ENCODE assay signal across 25 cellular contexts in genomic region chr17:8141741-8142140, GRCh38. TPM values are rescaled to one million over a fixed set of nuclear protein-coding genes. Genes with fewer than 3 reads are reported as not detected.
DNase-seq lines count a peak whose midpoint lies in the region; ATAC-seq and TF ChIP-seq lines count a peak whose summit lies in the region.
"Had no signal": no experiment of that assay in that cellular context is flagged by ENCODE, and none has a peak within 500 bp of the region (broad histone marks: within the 10 kb centered on the region; RNA-seq: fewer than 3 reads in every experiment).

No MANE protein-coding gene starts in this region.

- in situ Hi-C loops in mammary epithelial cell (cut with MboI; ENCODE audit: low sequenced_read_pairs in 2 of 2) = no loop called here

- TF ChIP-seq CTCF in MCF 10A (IDR thresholded peaks at IDR 0.05; ENCODE audit: unreplicated experiment) (no peak), mammary epithelial cell (conservative IDR thresholded peaks at IDR 0.05 in 1 of 2, IDR thresholded peaks at IDR 0.05 in 1 of 2; ENCODE audit: extremely low read depth in 1 of 2, insufficient read depth in 1 of 2, low read depth in 1 of 2, low read length in 2 of 2) (no peak), tibial artery (IDR thresholded peaks at IDR 0.05) (no peak)

- H3K4me1 ChIP-seq in mammary epithelial cell (ENCODE audit: insufficient read depth, low read length) (peaks cover 10% of the 10 kb centered on the region), adipocyte (ENCODE audit: control insufficient read depth, insufficient read depth, low read length) (peaks cover 14% of the 10 kb centered on the region), tibial artery (peaks cover 0 to 61% (median 31%) of the 10 kb centered on the region in 4 donors)
- H3K4me1 ChIP-seq in naive thymus-derived CD4-positive, alpha-beta T cell (ENCODE audit: control insufficient read depth in 2 of 2, insufficient read depth in 2 of 2, low read length in 2 of 2) = peaks cover 8 to 17% of the 10 kb centered on the region in 2 donors

- no peaks in the 10 kb centered on the region for H3K36me3 Mint-ChIP-seq in MCF 10A (ENCODE audit: insufficient read depth, unreplicated experiment)
- peaks cover 9 to 36% (median 12%) of the 10 kb centered on the region in 5 donors for H3K36me3 Mint-ChIP-seq in naive thymus-derived CD4-positive, alpha-beta T cell

- no peaks in the 10 kb centered on the region for H3K79me2 ChIP-seq in mammary epithelial cell (ENCODE audit: insufficient read depth, low read length)

- H3K4me2 ChIP-seq in mammary epithelial cell (ENCODE audit: insufficient read depth, low read depth, low read length) = no peak overlapping the region
- H3K4me2 ChIP-seq: BLaER1, KMS-11 had no signal

- POLR2A ChIA-PET in MCF 10A (lab: Yijun Ruan, JAX) = interaction anchor here (0.5 to 19.5 kb wide), 3 partner anchors 12 to 63 kb away, joined by 3 to 429 read pairs (median 3); partner anchors contain the start of gene PER1
- POLR2A ChIA-PET in naive thymus-derived CD4-positive, alpha-beta T cell (lab: Charles Lee) = interaction anchor here (1.0 to 6.2 kb wide), 8 partner anchors 11 to 105 kb away, joined by 3 to 136 read pairs (median 20); partner anchors contain the start of genes CTC1, HES7 and PER1

- no peak overlapping the region for H2AFZ ChIP-seq in mammary epithelial cell (ENCODE audit: low read depth, low read length)

- no peaks in the 10 kb centered on the region for H4K20me1 ChIP-seq in mammary epithelial cell (ENCODE audit: insufficient read depth, low read length)

- peaks cover 12% of the 10 kb centered on the region for H3K4me1 Mint-ChIP-seq in MCF 10A (ENCODE audit: insufficient read depth, unreplicated experiment)
- peaks cover 0 to 13% (median 4%) of the 10 kb centered on the region in 7 donors for H3K4me1 Mint-ChIP-seq in naive thymus-derived CD4-positive, alpha-beta T cell
- H3K4me1 Mint-ChIP-seq: nephron had no signal

- no peak for ATAC-seq in naive thymus-derived CD4-positive, alpha-beta T cell
- ATAC-seq: activated CD4-positive, CD25-positive, alpha-beta regulatory T cell treated with anti-CD3 and anti-CD28 coated beads, Interleukin-2, amount 50 U/mL, for 24 hours; activated CD8-positive, alpha-beta T cell treated with anti-CD3 and anti-CD28 coated beads, Interleukin-2, amount 10 ng/mL, durations not matched to agents 7 days and 5 days; left lobe of liver had no signal

- no peak overlapping the region for H3K4me3 Mint-ChIP-seq in MCF 10A (ENCODE audit: unreplicated experiment)
- H3K4me3 Mint-ChIP-seq in naive thymus-derived CD4-positive, alpha-beta T cell = peak overlapping the region in 2 of 10 donors; percentile 13 to 15
- H3K4me3 Mint-ChIP-seq: activated CD8-positive, alpha-beta T cell treated with anti-CD3 and anti-CD28 coated beads, Interleukin-2, amount 10 ng/mL, durations not matched to agents 7 days and 5 days; activated naive CD4-positive, alpha-beta T cell treated with anti-CD3 and anti-CD28 coated beads for 36 hours; immature natural killer cell had no signal

- no peak overlapping the region for H3K9ac ChIP-seq in mammary epithelial cell (ENCODE audit: insufficient read depth, low read length)
- H3K9ac ChIP-seq in adipocyte (ENCODE audit: low read length) = peak overlapping the region; percentile 49
- H3K9ac ChIP-seq: BLaER1, KMS-11 had no signal

- H3K36me3 ChIP-seq in mammary epithelial cell (ENCODE audit: insufficient read depth, low read length) (peaks cover 18% of the 10 kb centered on the region), adipocyte (ENCODE audit: control insufficient read depth, insufficient read depth, low read length, severe bottlenecking) (peaks cover 82% of the 10 kb centered on the region), tibial artery (peaks cover 74 to 76% (median 75%) of the 10 kb centered on the region in 3 donors)
- H3K36me3 ChIP-seq in naive thymus-derived CD4-positive, alpha-beta T cell (ENCODE audit: control insufficient read depth in 2 of 3, insufficient read depth in 3 of 3, low read length in 3 of 3) = peaks cover 7 to 66% (median 15%) of the 10 kb centered on the region in 3 experiments

- DNase-seq in MCF 10A (ENCODE audit: unreplicated experiment) (no peak), mammary epithelial cell (no peak), adipocyte (ENCODE audit: low read depth) (no peak), tibial artery (no peak), DMS 273 (lab: John Stamatoyannopoulos, UW; ENCODE audit: unreplicated experiment) (no peak), dermis blood vessel endothelial cell (no peak)
- DNase-seq in naive thymus-derived CD4-positive, alpha-beta T cell = peak in 4 of 9 donors; percentile 8 to 15 (median 12)
- DNase-seq: ACHN; activated CD8-positive, alpha-beta T cell treated with anti-CD3 and anti-CD28 coated beads, Interleukin-2, amount 10 ng/mL, durations not matched to agents 7 days and 5 days; activated naive CD4-positive, alpha-beta T cell treated with anti-CD3 and anti-CD28 coated beads for 36 hours; Caco-2; cerebellar nuclear complex; DND-41; midbrain; SIG-M5 had no signal

- no peaks in the 10 kb centered on the region for H3K27me3 Mint-ChIP-seq in MCF 10A (ENCODE audit: insufficient read depth, unreplicated experiment)
- H3K27me3 Mint-ChIP-seq in naive thymus-derived CD4-positive, alpha-beta T cell = peaks cover 0 to 4% (median 0%) of the 10 kb centered on the region in 5 donors

- intact Hi-C loops in MCF 10A (cut with micrococcal nuclease) (no loop called here), mammary epithelial cell (cut with micrococcal nuclease) (no loop called here), tibial artery (cut with DNase I; ENCODE audit: low total_unique reads) (no loop called here)
- intact Hi-C loops in naive thymus-derived CD4-positive, alpha-beta T cell (cut with micrococcal nuclease) = no loop called here

- no peak overlapping the region for H3K4me3 ChIP-seq in mammary epithelial cell (replicated peaks in 1 of 3; ENCODE audit: insufficient read depth in 1 of 3, low read depth in 2 of 3, low read length in 3 of 3)
- no peak overlapping the region for H3K4me3 ChIP-seq in adipocyte (ENCODE audit: low read length)
- H3K4me3 ChIP-seq in naive thymus-derived CD4-positive, alpha-beta T cell (ENCODE audit: low read length) = no peak overlapping the region
- H3K4me3 ChIP-seq in tibial artery = no peak overlapping the region
- H3K4me3 ChIP-seq: BLaER1, upper lobe of left lung had no signal

- no peaks in the 10 kb centered on the region for H3K9me3 ChIP-seq in mammary epithelial cell (replicated peaks; ENCODE audit: insufficient read depth, low read length)
- no peaks in the 10 kb centered on the region for H3K9me3 ChIP-seq in adipocyte (ENCODE audit: control insufficient read depth, low read length)
- no peaks in the 10 kb centered on the region for H3K9me3 ChIP-seq in naive thymus-derived CD4-positive, alpha-beta T cell (ENCODE audit: control insufficient read depth in 2 of 3, low read length in 3 of 3)
- H3K9me3 ChIP-seq in tibial artery = no peaks in the 10 kb centered on the region
- H3K9me3 ChIP-seq: BLaER1, Caco-2, upper lobe of left lung had no signal

- H3K27ac ChIP-seq in mammary epithelial cell (ENCODE audit: insufficient read depth, low read depth, low read length) (no peak overlapping the region), tibial artery (peak overlapping the region; percentile 29 to 100)
- no peak overlapping the region for H3K27ac ChIP-seq in naive thymus-derived CD4-positive, alpha-beta T cell (ENCODE audit: low read depth, low read length)
- H3K27ac ChIP-seq: BLaER1, epithelial cell of prostate, KMS-11 had no signal

- CTCF ChIA-PET in MCF 10A (lab: Yijun Ruan, JAX) (interaction anchor here (5.9 kb wide), 1 partner anchor 15 kb away, joined by 59 read pairs; no protein-coding TSS in a partner anchor), mammary epithelial cell (lab: Charles Lee; ENCODE audit: low non-redundant PET) (no interaction called here)
- CTCF ChIA-PET in naive thymus-derived CD4-positive, alpha-beta T cell (lab: Charles Lee) = interaction anchor here (0.8 to 2.3 kb wide), 3 partner anchors 14 to 19 kb away, joined by 3 to 4 read pairs (median 4); no protein-coding TSS in a partner anchor

- dilution Hi-C loops in mammary epithelial cell (cut with HindIII; ENCODE audit: low sequenced_read_pairs) = no loop called here

- no peaks in the 10 kb centered on the region for H3K9me3 Mint-ChIP-seq in MCF 10A (ENCODE audit: unreplicated experiment)
- peaks cover 0 to 31% (median 0%) of the 10 kb centered on the region in 11 donors for H3K9me3 Mint-ChIP-seq in naive thymus-derived CD4-positive, alpha-beta T cell
- H3K9me3 Mint-ChIP-seq: activated naive CD4-positive, alpha-beta T cell treated with anti-CD3 and anti-CD28 coated beads for 36 hours; immature natural killer cell; nephron had no signal

- no TSS peak for BruUV-seq in MCF 10A (replicated peaks; lab: Mats Ljungman, UMichigan)
- no TSS peak for BruUV-seq in mammary epithelial cell (replicated peaks; lab: Mats Ljungman, UMichigan)

- H3K27me3 ChIP-seq in mammary epithelial cell (ENCODE audit: insufficient read depth, low read length) (no peaks in the 10 kb centered on the region), adipocyte (replicated peaks; ENCODE audit: control insufficient read depth, insufficient read depth, low read length) (no peaks in the 10 kb centered on the region), tibial artery (no peaks in the 10 kb centered on the region)
- H3K27me3 ChIP-seq in naive thymus-derived CD4-positive, alpha-beta T cell (ENCODE audit: control insufficient read depth in 2 of 2, insufficient read depth in 2 of 2, low read length in 2 of 2) = no peaks in the 10 kb centered on the region
- H3K27me3 ChIP-seq: BLaER1, upper lobe of left lung had no signal

- H3K27ac Mint-ChIP-seq in MCF 10A (ENCODE audit: low read depth, unreplicated experiment) = peak overlapping the region; percentile 46
- peak overlapping the region in 7 of 9 donors; percentile 21 to 78 (median 56) for H3K27ac Mint-ChIP-seq in naive thymus-derived CD4-positive, alpha-beta T cell
- H3K27ac Mint-ChIP-seq: activated naive CD4-positive, alpha-beta T cell treated with anti-CD3 and anti-CD28 coated beads for 36 hours had no signal

- WGBS in mammary epithelial cell (ENCODE audit: low coverage, missing lambda C conversion rate) = 89% methylated on average over 10 of the region's 11 CpGs

RNA-seq across cellular contexts. Expression of gene PER1, which starts 10.5 kb away (rescaled TPM):
- total RNA-seq in MCF 10A (2022) = 165 and 190 TPM in 2 replicates
- 10 to 100 TPM; 26.8 to 97.9 TPM for total RNA-seq in mammary epithelial cell
- polyA plus RNA-seq in mammary epithelial cell = 16.8 TPM
- polyA minus RNA-seq in mammary epithelial cell = 96.6 TPM
- 1,000 to 10,000 TPM in 2 of 5 experiments, 10 to 100 TPM in 3; 40.1 to 1,786 (median 95.0) TPM for total RNA-seq in naive thymus-derived CD4-positive, alpha-beta T cell
- 10 to 100 TPM in 1 of 2 donors, 1 to 10 TPM in 1; 7.9 to 12.1 TPM for polyA plus RNA-seq in naive thymus-derived CD4-positive, alpha-beta T cell
- total RNA-seq in dermis blood vessel endothelial cell = 7.7 and 18.7 TPM in 2 replicates

RNA-seq across cellular contexts. Expression of gene HES7, which starts 17.8 kb away (rescaled TPM):
- total RNA-seq in MCF 10A (2022) (5.8 and 5.9 TPM in 2 replicates), mammary epithelial cell (1 to 10 TPM in 1 of 2 donors, under 1 TPM in 1; 0.33 to 1.9 TPM), dermis blood vessel endothelial cell (0.09 TPM in 1 of 2 replicates, not detected in the other)
- polyA plus RNA-seq in mammary epithelial cell = 0.34 TPM
- not detected for polyA minus RNA-seq in mammary epithelial cell
- under 1 TPM; 0.22 to 0.98 (median 0.41) TPM for total RNA-seq in naive thymus-derived CD4-positive, alpha-beta T cell
- polyA plus RNA-seq in naive thymus-derived CD4-positive, alpha-beta T cell = not detected
- total RNA-seq: Caco-2, left lobe of liver had no signal
- polyA plus RNA-seq: immature natural killer cell had no signal

RNA-seq across cellular contexts. Expression of gene VAMP2, which starts 21.0 kb away (rescaled TPM):
- total RNA-seq in MCF 10A (2022) (37.7 and 42.8 TPM in 2 replicates), mammary epithelial cell (10 to 100 TPM in 1 of 2 donors, 1 to 10 TPM in 1; 9.2 to 30.8 TPM), dermis blood vessel endothelial cell (4.4 and 5.2 TPM in 2 replicates)
- 7.2 TPM for polyA plus RNA-seq in mammary epithelial cell
- 18.0 TPM for polyA minus RNA-seq in mammary epithelial cell
- 100 to 1,000 TPM in 4 of 5 experiments, 10 to 100 TPM in 1; 87.1 to 256 (median 210) TPM for total RNA-seq in naive thymus-derived CD4-positive, alpha-beta T cell
- 10 to 100 TPM; 75.0 to 75.1 TPM for polyA plus RNA-seq in naive thymus-derived CD4-positive, alpha-beta T cell

RNA-seq across cellular contexts. Expression of gene ALOXE3, which starts 23.4 kb away (rescaled TPM):
- 13.1 and 14.1 TPM in 2 replicates for total RNA-seq in MCF 10A (2022)
- 10 to 100 TPM in 1 of 2 donors, 1 to 10 TPM in 1; 3.8 to 27.6 TPM for total RNA-seq in mammary epithelial cell
- 9.2 TPM for polyA plus RNA-seq in mammary epithelial cell
- polyA minus RNA-seq in mammary epithelial cell = 5.9 TPM
- total RNA-seq in naive thymus-derived CD4-positive, alpha-beta T cell = 1 to 10 TPM in 1 of 5 experiments, under 1 TPM in 3, not detected in 1; 0.22 to 1.6 (median 0.75) TPM
- polyA plus RNA-seq in naive thymus-derived CD4-positive, alpha-beta T cell = 1 to 10 TPM in 1 of 2 donors, under 1 TPM in 1; 0.11 to 1.6 TPM
- total RNA-seq in dermis blood vessel endothelial cell = 0.05 TPM in 1 of 2 replicates, not detected in the other
- total RNA-seq: activated CD8-positive, alpha-beta T cell treated with anti-CD3 and anti-CD28 coated beads, Interleukin-2, amount 10 ng/mL, durations not matched to agents 7 days and 5 days; activated naive CD4-positive, alpha-beta T cell treated with anti-CD3 and anti-CD28 coated beads for 36 hours; Caco-2; left lobe of liver; NCI-H460; posterior vena cava; upper lobe of left lung had no signal
- polyA plus RNA-seq: immature natural killer cell had no signal

RNA-seq across cellular contexts. Expression of gene TMEM107, which starts 34.4 kb away (rescaled TPM):
- total RNA-seq in MCF 10A (2022) = 7.6 and 8.4 TPM in 2 replicates
- total RNA-seq in mammary epithelial cell = 10 to 100 TPM; 23.8 to 24.0 TPM
- 32.2 TPM for polyA plus RNA-seq in mammary epithelial cell
- polyA minus RNA-seq in mammary epithelial cell = 50.2 TPM
- total RNA-seq in naive thymus-derived CD4-positive, alpha-beta T cell = 10 to 100 TPM; 23.1 to 49.7 (median 26.5) TPM
- polyA plus RNA-seq in naive thymus-derived CD4-positive, alpha-beta T cell = 10 to 100 TPM; 40.4 to 45.9 TPM
- 13.0 and 17.5 TPM in 2 replicates for total RNA-seq in dermis blood vessel endothelial cell

Comparison
In these comparisons a context has a peak if more than half of its experiments do, and no peak if none do; other contexts are left out.
1. H3K27ac ChIP-seq: peak in tibial artery (2 of 2); none in mammary epithelial cell (single experiment) and naive thymus-derived CD4-positive, alpha-beta T cell (single experiment).